12 cellular contexts compared by ENCODE assay signal in genomic region chr2:152594792-152595191, GRCh38.
DNase-seq lines count a peak whose midpoint lies in the region; ATAC-seq, FAIRE-seq and TF ChIP-seq lines count a peak whose summit lies in the region.
"Had no signal": no experiment of that assay in that cellular context is flagged by ENCODE, and none has a peak within 500 bp of the region (broad histone marks: within the 10 kb centered on the region; RNA-seq: fewer than 3 reads in every experiment).

No MANE protein-coding gene starts in this region.

- ATAC-seq in GM18502 (IDR thresholded peaks at IDR 0.05; ENCODE audit: poor library complexity, unreplicated experiment), result peak; percentile 7
- peak; percentile 93 for ATAC-seq in left ventricle myocardium superior
- ATAC-seq in upper lobe of right lung, result no peak
- no peak for ATAC-seq in GM21381 (IDR thresholded peaks at IDR 0.05; ENCODE audit: unreplicated experiment)

- intact Hi-C loops in left ventricle myocardium superior (cut with micrococcal nuclease), result no loop called here
- intact Hi-C loops in upper lobe of right lung (cut with DNase I), result no loop called here

- H3K4me1 ChIP-seq in suprapubic skin (peaks cover 19% of the 10 kb centered on the region), upper lobe of right lung (no peaks in the 10 kb centered on the region)

- TF ChIP-seq EP300 in suprapubic skin (IDR thresholded peaks at IDR 0.05), result no peak

- H3K27me3 ChIP-seq in bronchial epithelial cell (ENCODE audit: control insufficient read depth, insufficient read depth, low read length) (no peaks in the 10 kb centered on the region), suprapubic skin (no peaks in the 10 kb centered on the region), upper lobe of right lung (no peaks in the 10 kb centered on the region)

- no peak for FAIRE-seq in bronchial epithelial cell (lab: Jason Lieb, UNC)

- WGBS in suprapubic skin, result 31% methylated on average over 3 of the region's 3 CpGs

- no peak for TF ChIP-seq POLR2A in suprapubic skin (IDR thresholded peaks at IDR 0.05)

- peak; percentile 24 for DNase-seq in bronchial epithelial cell (ENCODE audit: low read depth)
- no peak for DNase-seq in left ventricle myocardium superior
- DNase-seq in suprapubic skin (ENCODE audit: low spot score in 2 of 2), result peak in 1 of 2 donors; percentile 78
- no peak for DNase-seq in pons (ENCODE audit: low spot score)
- no peak for DNase-seq in stimulated activated CD4-positive, alpha-beta T cell treated with anti-CD3 and anti-CD28 coated beads, Interleukin-4, amount 100 ng/mL, for 4 hours
- DNase-seq in upper lobe of right lung, result no peak
- DNase-seq: activated naive CD8-positive, alpha-beta T cell treated with anti-CD3 and anti-CD28 coated beads, Interleukin-2, amount 10 ng/mL, durations not matched to agents 7 days and 5 days; CD4-positive, alpha-beta T cell; endodermal cell; NCI-H1048 had no signal

- H3K9me3 ChIP-seq in suprapubic skin, result no peaks in the 10 kb centered on the region
- no peaks in the 10 kb centered on the region for H3K9me3 ChIP-seq in upper lobe of right lung

- H3K27ac ChIP-seq in suprapubic skin (peak overlapping the region; percentile 72), upper lobe of right lung (no peak overlapping the region)

- H3K4me3 ChIP-seq in bronchial epithelial cell (ENCODE audit: low read depth, low read length) (no peak overlapping the region), suprapubic skin (no peak overlapping the region), upper lobe of right lung (no peak overlapping the region)

- H3K36me3 ChIP-seq in bronchial epithelial cell (ENCODE audit: control insufficient read depth, insufficient read depth, low read length) (no peaks in the 10 kb centered on the region), suprapubic skin (no peaks in the 10 kb centered on the region), upper lobe of right lung (peaks cover 5% of the 10 kb centered on the region)

- no peak for TF ChIP-seq CTCF in bronchial epithelial cell (IDR thresholded peaks at IDR 0.05; ENCODE audit: insufficient read depth, low read length, severe bottlenecking)
- TF ChIP-seq CTCF in suprapubic skin (IDR thresholded peaks at IDR 0.05), result no peak
- TF ChIP-seq CTCF in upper lobe of right lung (IDR thresholded peaks at IDR 0.05), result no peak

Comparison
In these comparisons a context has a peak if more than half of its experiments do, and no peak if none do; other contexts are left out.
1. ATAC-seq: peak in GM18502 (single experiment) and left ventricle myocardium superior (single experiment); none in upper lobe of right lung (single experiment) and GM21381 (single experiment).